In the genomic region with DNA sequence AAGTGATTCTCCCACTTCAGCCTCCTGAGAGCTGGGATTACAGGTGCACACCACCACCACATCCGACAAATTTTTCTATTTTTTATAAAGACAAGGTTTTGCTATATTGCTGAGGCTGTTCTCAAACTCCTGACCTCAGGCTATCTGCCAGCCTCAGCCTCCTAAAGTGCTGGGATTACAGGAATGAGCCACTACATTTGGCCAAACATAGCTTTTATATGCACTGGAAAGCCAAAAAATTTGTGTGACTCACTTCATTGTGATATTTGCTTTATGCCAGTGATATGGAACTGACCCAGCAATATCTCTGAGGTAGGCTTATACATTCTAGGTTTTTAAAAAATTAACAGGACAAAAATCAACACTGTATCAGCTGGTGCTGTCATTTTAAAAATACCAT, we compare ENCODE assay signal across 24 cellular contexts. TPM values are rescaled to one million over a fixed set of nuclear protein-coding genes. Genes with fewer than 3 reads are reported as not detected.
DNase-seq lines count a peak whose midpoint lies in the region; FAIRE-seq and TF ChIP-seq lines count a peak whose summit lies in the region.
"Had no signal": no experiment of that assay in that cellular context is flagged by ENCODE, and none has a peak within 500 bp of the region (broad histone marks: within the 10 kb centered on the region; RNA-seq: fewer than 3 reads in every experiment).

No MANE protein-coding gene starts in this region.

- TF ChIP-seq CTCF in cardiac fibroblast (IDR thresholded peaks at IDR 0.05; ENCODE audit: low read depth, low read length): no peak
- TF ChIP-seq CTCF in fibroblast of the aortic adventitia (IDR thresholded peaks at IDR 0.05; ENCODE audit: insufficient read depth, low read length): no peak
- no peak for TF ChIP-seq CTCF in progenitor cell of endocrine pancreas (IDR thresholded peaks at IDR 0.05; ENCODE audit: unreplicated experiment)

- WGBS in small intestine, 3 donors: 87 to 96% (median 89%) methylated on average over 1 of the region's 1 CpG

- no peak overlapping the region for H3K27ac Mint-ChIP-seq in progenitor cell of endocrine pancreas
- H3K27ac Mint-ChIP-seq: CD4-positive, CD25-positive, alpha-beta regulatory T cell had no signal

- H3K9me3 ChIP-seq in MG63: peaks cover 7% of the 10 kb centered on the region
- no peaks in the 10 kb centered on the region for H3K9me3 ChIP-seq in small intestine (ENCODE audit: control insufficient read depth, low read depth)
- H3K9me3 ChIP-seq: BLaER1, SJSA1 had no signal

- H3K4me3 ChIP-seq in MG63: no peak overlapping the region
- no peak overlapping the region for H3K4me3 ChIP-seq in cardiac fibroblast (replicated peaks in 1 of 2; ENCODE audit: low read depth in 2 of 2, low read length in 2 of 2)
- no peak overlapping the region for H3K4me3 ChIP-seq in fibroblast of the aortic adventitia (ENCODE audit: low read depth, low read length)
- no peak overlapping the region for H3K4me3 ChIP-seq in small intestine (ENCODE audit: low read depth in 1 of 2, low read length in 2 of 2)
- H3K4me3 ChIP-seq: BLaER1, SJSA1 had no signal

- H3K36me3 ChIP-seq in MG63: no peaks in the 10 kb centered on the region
- no peaks in the 10 kb centered on the region for H3K36me3 ChIP-seq in small intestine (ENCODE audit: control insufficient read depth in 2 of 2, insufficient read depth in 2 of 2, low read length in 2 of 2)
- H3K36me3 ChIP-seq: BLaER1, SJSA1 had no signal

- H3K36me3 Mint-ChIP-seq in progenitor cell of endocrine pancreas (ENCODE audit: insufficient read depth): no peaks in the 10 kb centered on the region
- H3K36me3 Mint-ChIP-seq: CD4-positive, CD25-positive, alpha-beta regulatory T cell had no signal

- peaks cover 21% of the 10 kb centered on the region for H3K9me3 Mint-ChIP-seq in progenitor cell of endocrine pancreas (ENCODE audit: low read depth)

- peaks cover 6% of the 10 kb centered on the region for H3K27me3 Mint-ChIP-seq in progenitor cell of endocrine pancreas

- no peaks in the 10 kb centered on the region for H3K27me3 ChIP-seq in MG63
- no peaks in the 10 kb centered on the region for H3K27me3 ChIP-seq in small intestine (ENCODE audit: control insufficient read depth in 2 of 2, insufficient read depth in 2 of 2, low read length in 2 of 2)
- H3K27me3 ChIP-seq: BLaER1, SJSA1 had no signal

- H3K27ac ChIP-seq in small intestine (ENCODE audit: low read depth in 1 of 2, low read length in 1 of 2): no peak overlapping the region
- H3K27ac ChIP-seq: BLaER1, SJSA1 had no signal

- H3K4me1 Mint-ChIP-seq in progenitor cell of endocrine pancreas (ENCODE audit: low read depth): peaks cover 5% of the 10 kb centered on the region
- H3K4me1 Mint-ChIP-seq: CD4-positive, CD25-positive, alpha-beta regulatory T cell had no signal

- no peak overlapping the region for H3K4me3 Mint-ChIP-seq in progenitor cell of endocrine pancreas (ENCODE audit: low read depth)
- H3K4me3 Mint-ChIP-seq: CD4-positive, CD25-positive, alpha-beta regulatory T cell had no signal

- H3K4me1 ChIP-seq in small intestine (ENCODE audit: control insufficient read depth in 2 of 2, insufficient read depth in 1 of 2, low read depth in 1 of 2, low read length in 1 of 2): no peaks in the 10 kb centered on the region
- H3K4me1 ChIP-seq: BLaER1, SJSA1 had no signal

- DNase-seq in EH (ENCODE audit: low read depth): peak; percentile 36
- peak; percentile 59 for DNase-seq in MG63
- DNase-seq in cardiac fibroblast (ENCODE audit: low read depth in 2 of 2): peak; percentile 20 to 80
- peak; percentile 94 for DNase-seq in fibroblast of the aortic adventitia (ENCODE audit: low read depth)
- no peak for DNase-seq in hippocampal formation (lab: John Stamatoyannopoulos, UW)
- no peak for DNase-seq in NCI-H1417 treated with DMSO at 0.1 percent for 48 hours (lab: John Stamatoyannopoulos, UW)
- DNase-seq in progenitor cell of endocrine pancreas (ENCODE audit: low spot score, unreplicated experiment): no peak
- no peak for DNase-seq in small intestine
- DNase-seq: CD4-positive, CD25-positive, alpha-beta regulatory T cell; DMS153; DND-41; HCEC 1CT; NCI-H1694; NCI-H2029 treated with DMSO at 0.1 percent for 48 hours; NCI-H526 treated with DMSO at 0.1 percent for 48 hours; Right ventricle myocardium superior; RPMI8226 had no signal

- FAIRE-seq in small intestine (lab: Jason Lieb, UNC): no peak
- FAIRE-seq: GM12891, H1 had no signal

RNA-seq across cellular contexts. Expression of a gene that starts 26.8 kb away (rescaled TPM):
- 0.16 TPM in 1 of 2 replicates, not detected in the other for total RNA-seq in MG63 (2014; rRNA removed; shearing (Covaris generic); ENCODE audit: low replicate concordance)
- not detected in 2 replicates for total RNA-seq in fibroblast of the aortic adventitia (ENCODE audit: low replicate concordance)
- not detected in 2 replicates for total RNA-seq in progenitor cell of endocrine pancreas
- not detected for polyA plus RNA-seq in small intestine
- total RNA-seq: A172; CD4-positive, CD25-positive, alpha-beta regulatory T cell; G401; H1; NCI-H460; Right ventricle myocardium superior; SJSA1 had no signal
- polyA plus RNA-seq: CD4-positive, CD25-positive, alpha-beta regulatory T cell; H1 had no signal

RNA-seq across cellular contexts. Expression of a gene that starts 35.3 kb away (rescaled TPM):
- total RNA-seq in MG63 (2014; rRNA removed; shearing (Covaris generic); ENCODE audit: low replicate concordance): 14.9 and 19.3 TPM in 2 replicates
- 62.6 and 176 TPM in 2 replicates for total RNA-seq in fibroblast of the aortic adventitia (ENCODE audit: low replicate concordance)
- 46.2 and 46.6 TPM in 2 replicates for total RNA-seq in progenitor cell of endocrine pancreas
- polyA plus RNA-seq in small intestine: 10 to 100 TPM in 1 of 3 donors, 1 to 10 TPM in 2; 2.5 to 38.9 (median 9.5) TPM

Comparison
In these comparisons a context has a peak if more than half of its experiments do, and no peak if none do; other contexts are left out.
1. DNase-seq: peak in EH (single experiment), MG63 (single experiment), cardiac fibroblast (2 of 2) and fibroblast of the aortic adventitia (single experiment); none in hippocampal formation (0 of 2), NCI-H1417 treated with DMSO at 0.1 percent for 48 hours (single experiment), progenitor cell of endocrine pancreas (single experiment) and small intestine (single experiment).